Comparison of ENCODE assay signal across 1 cellular context in the genomic region with DNA sequence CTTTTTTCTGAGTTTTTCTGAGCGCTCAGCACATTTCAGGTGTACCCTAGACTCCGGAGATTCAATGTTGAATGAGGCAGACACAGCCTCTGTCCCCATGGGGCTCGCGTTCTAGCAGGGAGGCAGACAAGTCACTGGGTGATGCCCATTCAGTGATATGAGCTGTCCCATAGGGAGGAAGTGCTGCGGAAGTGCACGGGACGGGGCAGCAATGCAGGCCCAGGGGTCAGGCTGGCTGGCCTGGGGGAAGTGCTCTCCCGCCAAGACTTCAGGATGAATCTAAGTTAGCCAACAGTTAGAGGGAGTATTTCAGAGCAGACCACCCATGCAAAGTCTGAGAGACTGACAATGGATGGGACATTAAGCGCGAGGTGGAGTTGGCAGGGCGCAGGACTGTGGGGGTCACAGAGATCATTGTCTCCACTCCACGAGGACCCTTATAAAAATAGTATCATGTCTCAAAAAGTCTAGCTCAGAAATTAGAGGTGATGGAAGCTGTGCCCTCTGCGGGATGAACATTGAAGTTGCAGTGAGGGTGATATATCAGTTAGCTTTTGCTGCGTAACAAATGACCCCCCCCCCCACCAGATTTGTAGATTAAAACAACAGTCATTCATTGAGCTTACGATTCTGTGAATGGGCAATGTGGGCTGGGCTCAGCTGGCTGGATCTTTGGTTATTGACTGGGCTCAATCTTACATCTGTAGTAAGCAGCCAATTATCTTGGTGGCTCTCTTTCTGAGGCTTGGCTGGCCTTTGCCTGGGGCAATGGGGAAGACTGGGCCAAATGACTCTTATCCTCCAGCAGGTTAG.
TF ChIP-seq lines count a peak whose summit lies in the region.

No MANE protein-coding gene starts in this region.

TF ChIP-seq in GM12891, 5 proteins besides CTCF, POLR2A, EP300 and RAD21:
- TF ChIP-seq SPI1 (IDR thresholded peaks at IDR 0.05; ENCODE audit: low read depth, low read length) (no peak), TAF1 (IDR thresholded peaks at IDR 0.05; ENCODE audit: low read depth, low read length) (no peak)
